Comparison of ENCODE assay signal across 8 cellular contexts in the genomic region with DNA sequence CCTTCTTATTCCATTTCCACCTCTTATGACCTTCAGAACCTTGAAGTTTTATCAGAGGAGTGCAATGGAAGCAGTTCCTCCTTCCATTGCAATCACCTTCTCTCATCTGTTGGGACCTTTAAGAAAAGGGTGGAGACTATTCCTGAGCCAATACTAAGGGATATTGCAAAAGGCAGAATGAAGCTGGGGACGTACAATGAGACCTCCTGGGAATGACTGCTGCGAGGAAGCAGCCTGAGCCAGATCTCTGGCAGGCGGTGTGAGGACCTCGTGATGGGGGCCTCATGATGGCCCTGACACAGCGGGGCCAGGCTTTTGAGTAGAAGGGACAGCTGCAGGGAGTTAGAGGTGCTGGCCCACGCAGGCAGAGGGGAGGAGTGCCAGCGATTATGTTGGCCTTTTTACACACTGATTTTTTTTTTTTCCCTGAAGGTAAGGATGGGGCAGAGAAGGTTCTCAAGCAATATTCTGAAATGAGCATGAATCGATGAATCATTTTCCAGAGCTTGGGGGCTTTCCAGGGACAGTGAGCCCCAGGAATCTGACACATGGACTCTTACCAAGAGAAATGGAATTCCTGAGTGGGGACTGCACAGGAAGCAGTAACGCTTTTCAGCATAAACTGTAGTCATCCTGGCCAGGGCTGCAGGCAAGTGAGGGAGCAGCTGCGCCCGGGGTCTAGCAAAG.
A peak's percentile ranks its signal among the peaks of the same experiment; 100 is the strongest.
DNase-seq lines count a peak whose midpoint lies in the region; ATAC-seq and TF ChIP-seq lines count a peak whose summit lies in the region.

No MANE protein-coding gene starts in this region.

- peaks cover 8% of the 10 kb centered on the region for H3K27me3 Mint-ChIP-seq in nephron progenitor cell (ENCODE audit: low read depth, poor library complexity)

- no peak overlapping the region for H3K4me3 Mint-ChIP-seq in nephron progenitor cell

- no peaks in the 10 kb centered on the region for H3K27me3 ChIP-seq in RWPE2 (ENCODE audit: insufficient read depth, poor library complexity, severe bottlenecking)

- peaks cover 8% of the 10 kb centered on the region for H3K36me3 Mint-ChIP-seq in nephron progenitor cell (ENCODE audit: low read depth)

- ATAC-seq in RWPE2 (ENCODE audit: low read depth) (peak; percentile 85), GM18858 (IDR thresholded peaks at IDR 0.05; ENCODE audit: unreplicated experiment) (no peak), HG02884 (IDR thresholded peaks at IDR 0.05; ENCODE audit: unreplicated experiment) (no peak)

- H3K27ac Mint-ChIP-seq in nephron progenitor cell = peak overlapping the region; percentile 64

- no peak overlapping the region for H3K4me3 ChIP-seq in RWPE2 (ENCODE audit: severe bottlenecking)

- TF ChIP-seq CTCF in RWPE2 (IDR thresholded peaks at IDR 0.05; ENCODE audit: poor library complexity, severe bottlenecking) = no peak
- no peak for TF ChIP-seq CTCF in nephron progenitor cell (IDR thresholded peaks at IDR 0.05)

- DNase-seq in AG08395 (ENCODE audit: low spot score) = peak; percentile 95
- no peak for DNase-seq in RWPE2 (ENCODE audit: low spot score)
- peak; percentile 93 for DNase-seq in fibroblast of gingiva (ENCODE audit: low read depth)
- no peak for DNase-seq in nephron progenitor cell
- DNase-seq in DMS153 treated with DMSO at 0.1 percent for 48 hours (lab: John Stamatoyannopoulos, UW; ENCODE audit: unreplicated experiment) = no peak
- DNase-seq in NCI-H187 (lab: John Stamatoyannopoulos, UW) = no peak

- H3K4me1 ChIP-seq in RWPE2 (ENCODE audit: insufficient read depth, poor library complexity, severe bottlenecking) = peaks cover 46% of the 10 kb centered on the region

- H3K4me1 Mint-ChIP-seq in nephron progenitor cell = peaks cover 64% of the 10 kb centered on the region

- no peaks in the 10 kb centered on the region for H3K9me3 ChIP-seq in RWPE2 (ENCODE audit: severe bottlenecking)

- no peaks in the 10 kb centered on the region for H3K36me3 ChIP-seq in RWPE2 (ENCODE audit: low read depth)

- H3K27ac ChIP-seq in RWPE2 (ENCODE audit: poor library complexity, severe bottlenecking) = peak overlapping the region; percentile 91

- H3K9me3 Mint-ChIP-seq in nephron progenitor cell = peaks cover 13% of the 10 kb centered on the region

Comparison
In these comparisons a context has a peak if more than half of its experiments do, and no peak if none do; other contexts are left out.
1. DNase-seq: peak in AG08395 (single experiment) and fibroblast of gingiva (single experiment); none in RWPE2 (single experiment), nephron progenitor cell (single experiment), DMS153 treated with DMSO at 0.1 percent for 48 hours (single experiment) and NCI-H187 (0 of 2).